9 cellular contexts compared by ENCODE assay signal in genomic region chr3:62186967-62187366, GRCh38.
DNase-seq lines count a peak whose midpoint lies in the region; FAIRE-seq and TF ChIP-seq lines count a peak whose summit lies in the region.
"Had no signal": no experiment of that assay in that cellular context is flagged by ENCODE, and none has a peak within 500 bp of the region (broad histone marks: within the 10 kb centered on the region; RNA-seq: fewer than 3 reads in every experiment).

No MANE protein-coding gene starts in this region.

- peaks cover 5% of the 10 kb centered on the region for H3K4me1 ChIP-seq in mesenchymal stem cell (ENCODE audit: control insufficient read depth, insufficient read depth, low read depth, low read length)

- H3K23ac ChIP-seq in mesenchymal stem cell (ENCODE audit: low read length in 2 of 2): no peak overlapping the region

- no peak overlapping the region for H3K4me2 ChIP-seq in mesenchymal stem cell (ENCODE audit: low read length, poor library complexity, severe bottlenecking)

- no peak overlapping the region for H2BK120ac ChIP-seq in mesenchymal stem cell (ENCODE audit: low read depth, low read length)

- FAIRE-seq in D721Med (lab: Jason Lieb, UNC): no peak

- H3K79me1 ChIP-seq in mesenchymal stem cell (replicated peaks; ENCODE audit: low read length, poor library complexity, severe bottlenecking): peaks cover 1% of the 10 kb centered on the region

- TF ChIP-seq CTCF in D721Med (IDR thresholded peaks at IDR 0.05; ENCODE audit: insufficient read depth, missing control alignments) (peak; percentile 38), LNCAP (IDR thresholded peaks at IDR 0.05) (peak; percentile 28; the same call in 1 of the 2 replicates), cardiac fibroblast (IDR thresholded peaks at IDR 0.05; ENCODE audit: low read depth, low read length) (peak; percentile 41)

- H4K91ac ChIP-seq in mesenchymal stem cell (ENCODE audit: low read length): no peak overlapping the region

- H4K8ac ChIP-seq in mesenchymal stem cell (ENCODE audit: low read length): no peak overlapping the region

- H3K18ac ChIP-seq in mesenchymal stem cell (ENCODE audit: low read depth in 1 of 2, low read length in 2 of 2): no peak overlapping the region

- H3K27me3 ChIP-seq in mesenchymal stem cell (ENCODE audit: control insufficient read depth in 1 of 2, insufficient read depth in 1 of 2, low read length in 2 of 2): no peaks in the 10 kb centered on the region

- no peak overlapping the region for H2BK15ac ChIP-seq in mesenchymal stem cell (ENCODE audit: low read depth, poor library complexity, severe bottlenecking)

- H3K4me3 ChIP-seq in cardiac fibroblast (replicated peaks in 1 of 2; ENCODE audit: low read depth in 2 of 2, low read length in 2 of 2) (no peak overlapping the region), mesenchymal stem cell (ENCODE audit: insufficient read depth in 1 of 2, low read depth in 1 of 2, low read length in 2 of 2) (no peak overlapping the region)

- peaks cover 7 to 13% of the 10 kb centered on the region in 2 experiments for H3K36me3 ChIP-seq in mesenchymal stem cell (ENCODE audit: control insufficient read depth in 1 of 2, insufficient read depth in 2 of 2, low read depth in 1 of 2, low read length in 2 of 2)

- 67% methylated on average over 5 of the region's 6 CpGs for WGBS in mesenchymal stem cell

- H2AFZ ChIP-seq in mesenchymal stem cell (ENCODE audit: low read depth, low read length): no peak overlapping the region

- no peak overlapping the region for H2AK5ac ChIP-seq in mesenchymal stem cell (ENCODE audit: low read length, severe bottlenecking)

- H2BK12ac ChIP-seq in mesenchymal stem cell (ENCODE audit: low read length in 2 of 2): no peak overlapping the region

- TF ChIP-seq POLR2A in erythroblast (IDR thresholded peaks at IDR 0.05; ENCODE audit: low read length): no peak

- no peak overlapping the region for H2BK5ac ChIP-seq in mesenchymal stem cell (ENCODE audit: low read depth, low read length, poor library complexity, severe bottlenecking)

- H3K14ac ChIP-seq in mesenchymal stem cell (ENCODE audit: low read length in 2 of 2): no peak overlapping the region

- H3K9ac ChIP-seq in mesenchymal stem cell (ENCODE audit: low read length): no peak overlapping the region

- no peak overlapping the region for H3K27ac ChIP-seq in mesenchymal stem cell (ENCODE audit: low read length, poor library complexity, severe bottlenecking)

- DNase-seq in D721Med (ENCODE audit: insufficient read length, low spot score): no peak
- peak; percentile 56 to 81 for DNase-seq in cardiac fibroblast (ENCODE audit: low read depth in 2 of 2)
- peak; percentile 22 for DNase-seq in mesenchymal stem cell
- no peak for DNase-seq in erythroblast (lab: John Stamatoyannopoulos, UW)
- DNase-seq in T-helper 2 cell: no peak
- DNase-seq in T1000 (lab: John Stamatoyannopoulos, UW): no peak
- no peak for DNase-seq in pons (ENCODE audit: low spot score)
- DNase-seq: activated CD4-positive, alpha-beta T cell treated with anti-CD3 and anti-CD28 coated beads, Interleukin-2, amount 10 ng/mL, durations not matched to agents 24 days and 14 days had no signal

- H3K9me3 ChIP-seq in mesenchymal stem cell (ENCODE audit: control insufficient read depth, low read length): no peaks in the 10 kb centered on the region

- no peak overlapping the region for H3K4ac ChIP-seq in mesenchymal stem cell (ENCODE audit: low read depth in 1 of 2, low read length in 2 of 2)

Comparison
In these comparisons a context has a peak if more than half of its experiments do, and no peak if none do; other contexts are left out.
1. DNase-seq: peak in cardiac fibroblast (2 of 2) and mesenchymal stem cell (single experiment); none in D721Med (single experiment), erythroblast (0 of 2), T-helper 2 cell (0 of 5), T1000 (single experiment) and pons (single experiment).
2. Peak in every context shown above with its lines, with median percentiles within 50 percentile points of each other: CTCF ChIP-seq.